6 cellular contexts compared by ENCODE assay signal in genomic region chr22:19143967-19144400, GRCh38. TPM values are rescaled to one million over a fixed set of nuclear protein-coding genes. Genes with fewer than 3 reads are reported as not detected.
DNase-seq lines count a peak whose midpoint lies in the region; ATAC-seq and TF ChIP-seq lines count a peak whose summit lies in the region.

No MANE protein-coding gene starts in this region.

- peaks cover 0 to 11% (median 7%) of the 10 kb centered on the region in 4 donors for H3K4me1 ChIP-seq in Peyer's patch

- H3K27ac Mint-ChIP-seq in stimulated activated effector memory CD8-positive, alpha-beta T cell treated with anti-CD3 and anti-CD28 coated beads, Interleukin-12 subunit alpha, Interleukin-12 subunit beta, amount 100 ng/mL, for 72 hours: peak overlapping the region; percentile 100

- peaks cover 0 to 5% of the 10 kb centered on the region in 2 donors for H3K27me3 ChIP-seq in Peyer's patch

- peak; percentile 66 for ATAC-seq in stimulated activated effector memory CD8-positive, alpha-beta T cell treated with anti-CD3 and anti-CD28 coated beads, Interleukin-12 subunit alpha, Interleukin-12 subunit beta, amount 100 ng/mL, for 72 hours
- no peak for ATAC-seq in HG03159 (IDR thresholded peaks at IDR 0.05; ENCODE audit: unreplicated experiment)

- H3K4me3 ChIP-seq in Peyer's patch (peak overlapping the region; percentile 72 to 98 (median 86)), fibroblast of mammary gland (ENCODE audit: control insufficient read depth, low read depth, low read length) (peak overlapping the region; percentile 97)

- peak; percentile 49 for DNase-seq in GM03348 (ENCODE audit: low spot score)
- no peak for DNase-seq in Peyer's patch
- no peak for DNase-seq in fibroblast of mammary gland (ENCODE audit: low read depth)
- DNase-seq in stimulated activated effector memory CD8-positive, alpha-beta T cell treated with anti-CD3 and anti-CD28 coated beads, Interleukin-12 subunit alpha, Interleukin-12 subunit beta, amount 100 ng/mL, for 72 hours (ENCODE audit: low spot score in 2 of 2): no peak
- no peak for DNase-seq in posterior vena cava (ENCODE audit: low spot score)

- no peak for TF ChIP-seq CTCF in Peyer's patch (IDR thresholded peaks at IDR 0.05)
- no peak for TF ChIP-seq CTCF in fibroblast of mammary gland (conservative IDR thresholded peaks at IDR 0.05; ENCODE audit: control insufficient read depth, insufficient read depth, low read depth, low read length)

- H3K36me3 ChIP-seq in Peyer's patch: peaks cover 0 to 36% (median 0%) of the 10 kb centered on the region in 3 donors

- intact Hi-C loops in posterior vena cava (cut with DNase I): no loop called here

- no peak for TF ChIP-seq POLR2A in Peyer's patch (IDR thresholded peaks at IDR 0.05)

- H3K9me3 ChIP-seq in Peyer's patch: no peaks in the 10 kb centered on the region

- peak overlapping the region; percentile 75 to 88 (median 80) for H3K27ac ChIP-seq in Peyer's patch

- H3K9me3 Mint-ChIP-seq in stimulated activated effector memory CD8-positive, alpha-beta T cell treated with anti-CD3 and anti-CD28 coated beads, Interleukin-12 subunit alpha, Interleukin-12 subunit beta, amount 100 ng/mL, for 72 hours: no peaks in the 10 kb centered on the region

- peak overlapping the region; percentile 100 for H3K4me3 Mint-ChIP-seq in stimulated activated effector memory CD8-positive, alpha-beta T cell treated with anti-CD3 and anti-CD28 coated beads, Interleukin-12 subunit alpha, Interleukin-12 subunit beta, amount 100 ng/mL, for 72 hours

- peaks cover 19% of the 10 kb centered on the region for H3K4me1 Mint-ChIP-seq in stimulated activated effector memory CD8-positive, alpha-beta T cell treated with anti-CD3 and anti-CD28 coated beads, Interleukin-12 subunit alpha, Interleukin-12 subunit beta, amount 100 ng/mL, for 72 hours

- H3K36me3 Mint-ChIP-seq in stimulated activated effector memory CD8-positive, alpha-beta T cell treated with anti-CD3 and anti-CD28 coated beads, Interleukin-12 subunit alpha, Interleukin-12 subunit beta, amount 100 ng/mL, for 72 hours: peaks cover 56% of the 10 kb centered on the region

RNA-seq across cellular contexts. Expression of gene ESS2, which starts 0.5 kb away (rescaled TPM):
- 10 to 100 TPM; 10.1 to 36.3 (median 14.3) TPM for total RNA-seq in Peyer's patch
- total RNA-seq in posterior vena cava: 10 to 100 TPM; 10.2 to 11.5 TPM

RNA-seq across cellular contexts. Expression of gene GSC2, which starts 6.1 kb away (rescaled TPM):
- total RNA-seq in Peyer's patch (not detected), posterior vena cava (not detected)

RNA-seq across cellular contexts. Expression of gene TSSK2, which starts 12.9 kb away (rescaled TPM):
- under 1 TPM in 1 of 4 donors, not detected in 3; 0.85 TPM for total RNA-seq in Peyer's patch
- not detected for total RNA-seq in posterior vena cava

RNA-seq across cellular contexts. Expression of gene DGCR2, which starts 21.8 kb away (rescaled TPM):
- 100 to 1,000 TPM in 1 of 4 donors, 10 to 100 TPM in 3; 49.5 to 101 (median 92.1) TPM for total RNA-seq in Peyer's patch
- total RNA-seq in posterior vena cava: 10 to 100 TPM; 28.3 to 35.2 TPM

RNA-seq across cellular contexts. Expression of gene SLC25A1, which starts 34.6 kb away (rescaled TPM):
- total RNA-seq in Peyer's patch: 100 to 1,000 TPM in 3 of 4 donors, 10 to 100 TPM in 1; 68.5 to 229 (median 185) TPM
- 10 to 100 TPM; 46.2 to 47.8 TPM for total RNA-seq in posterior vena cava
